3 cellular contexts compared by ENCODE assay signal in genomic region chr7:30032310-30033125, GRCh38.
TF ChIP-seq lines count a peak whose summit lies in the region.

No MANE protein-coding gene starts in this region.

TF ChIP-seq in IMR-90, 13 proteins besides CTCF, POLR2A, EP300 and RAD21:
- TF ChIP-seq, protein P1, sequence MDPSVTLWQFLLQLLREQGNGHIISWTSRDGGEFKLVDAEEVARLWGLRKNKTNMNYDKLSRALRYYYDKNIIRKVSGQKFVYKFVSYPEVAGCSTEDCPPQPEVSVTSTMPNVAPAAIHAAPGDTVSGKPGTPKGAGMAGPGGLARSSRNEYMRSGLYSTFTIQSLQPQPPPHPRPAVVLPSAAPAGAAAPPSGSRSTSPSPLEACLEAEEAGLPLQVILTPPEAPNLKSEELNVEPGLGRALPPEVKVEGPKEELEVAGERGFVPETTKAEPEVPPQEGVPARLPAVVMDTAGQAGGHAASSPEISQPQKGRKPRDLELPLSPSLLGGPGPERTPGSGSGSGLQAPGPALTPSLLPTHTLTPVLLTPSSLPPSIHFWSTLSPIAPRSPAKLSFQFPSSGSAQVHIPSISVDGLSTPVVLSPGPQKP (IDR thresholded peaks at IDR 0.05; ENCODE audit: borderline replicate concordance, low read depth, low read length), result no peak
- TF ChIP-seq BHLHE40 (IDR thresholded peaks at IDR 0.05; ENCODE audit: low read depth, low read length) (no peak), CEBPB (IDR thresholded peaks at IDR 0.05; ENCODE audit: low read depth, low read length) (no peak), RCOR1 (IDR thresholded peaks at IDR 0.05; ENCODE audit: insufficient replicate concordance, low read length) (no peak), USF2 (IDR thresholded peaks at IDR 0.05; ENCODE audit: low read depth, low read length) (no peak), MXI1 (IDR thresholded peaks at IDR 0.05; ENCODE audit: borderline replicate concordance, low read depth, low read length) (no peak), NFE2L2 (IDR thresholded peaks at IDR 0.05; ENCODE audit: low read depth, low read length) (no peak), MAFK (IDR thresholded peaks at IDR 0.05; ENCODE audit: low read depth, low read length) (no peak), FOS (IDR thresholded peaks at IDR 0.05; ENCODE audit: low read depth, low read length) (no peak), MAZ (IDR thresholded peaks at IDR 0.05; ENCODE audit: borderline replicate concordance, low read depth, low read length) (no peak), SMC3 (IDR thresholded peaks at IDR 0.05; ENCODE audit: low read depth, low read length) (no peak), CHD1 (IDR thresholded peaks at IDR 0.05; ENCODE audit: low read depth, low read length) (no peak), RFX5 (IDR thresholded peaks at IDR 0.05; ENCODE audit: low read depth, low read length) (no peak)

TF ChIP-seq in GM12878, 131 proteins besides CTCF, POLR2A, EP300 and RAD21:
- TF ChIP-seq, protein P2, sequence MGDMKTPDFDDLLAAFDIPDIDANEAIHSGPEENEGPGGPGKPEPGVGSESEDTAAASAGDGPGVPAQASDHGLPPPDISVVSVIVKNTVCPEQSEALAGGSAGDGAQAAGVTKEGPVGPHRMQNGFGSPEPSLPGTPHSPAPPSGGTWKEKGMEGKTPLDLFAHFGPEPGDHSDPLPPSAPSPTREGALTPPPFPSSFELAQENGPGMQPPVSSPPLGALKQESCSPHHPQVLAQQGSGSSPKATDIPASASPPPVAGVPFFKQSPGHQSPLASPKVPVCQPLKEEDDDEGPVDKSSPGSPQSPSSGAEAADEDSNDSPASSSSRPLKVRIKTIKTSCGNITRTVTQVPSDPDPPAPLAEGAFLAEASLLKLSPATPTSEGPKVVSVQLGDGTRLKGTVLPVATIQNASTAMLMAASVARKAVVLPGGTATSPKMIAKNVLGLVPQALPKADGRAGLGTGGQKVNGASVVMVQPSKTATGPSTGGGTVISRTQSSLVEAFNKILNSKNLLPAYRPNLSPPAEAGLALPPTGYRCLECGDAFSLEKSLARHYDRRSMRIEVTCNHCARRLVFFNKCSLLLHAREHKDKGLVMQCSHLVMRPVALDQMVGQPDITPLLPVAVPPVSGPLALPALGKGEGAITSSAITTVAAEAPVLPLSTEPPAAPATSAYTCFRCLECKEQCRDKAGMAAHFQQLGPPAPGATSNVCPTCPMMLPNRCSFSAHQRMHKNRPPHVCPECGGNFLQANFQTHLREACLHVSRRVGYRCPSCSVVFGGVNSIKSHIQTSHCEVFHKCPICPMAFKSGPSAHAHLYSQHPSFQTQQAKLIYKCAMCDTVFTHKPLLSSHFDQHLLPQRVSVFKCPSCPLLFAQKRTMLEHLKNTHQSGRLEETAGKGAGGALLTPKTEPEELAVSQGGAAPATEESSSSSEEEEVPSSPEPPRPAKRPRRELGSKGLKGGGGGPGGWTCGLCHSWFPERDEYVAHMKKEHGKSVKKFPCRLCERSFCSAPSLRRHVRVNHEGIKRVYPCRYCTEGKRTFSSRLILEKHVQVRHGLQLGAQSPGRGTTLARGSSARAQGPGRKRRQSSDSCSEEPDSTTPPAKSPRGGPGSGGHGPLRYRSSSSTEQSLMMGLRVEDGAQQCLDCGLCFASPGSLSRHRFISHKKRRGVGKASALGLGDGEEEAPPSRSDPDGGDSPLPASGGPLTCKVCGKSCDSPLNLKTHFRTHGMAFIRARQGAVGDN (IDR thresholded peaks at IDR 0.05), result no peak
- TF ChIP-seq CEBPZ (IDR thresholded peaks at IDR 0.05; ENCODE audit: low read depth, low read length) (no peak), SPI1 (IDR thresholded peaks at IDR 0.05; ENCODE audit: borderline replicate concordance, insufficient read depth, low read depth, low read length) (no peak), LARP7 (IDR thresholded peaks at IDR 0.05) (no peak), HDAC6 (IDR thresholded peaks at IDR 0.05; ENCODE audit: unreplicated experiment) (no peak), MTA2 (IDR thresholded peaks at IDR 0.05; ENCODE audit: low read depth) (no peak), YY1 (IDR thresholded peaks at IDR 0.05; ENCODE audit: low read depth, low read length) (no peak), RELA (IDR thresholded peaks at IDR 0.05; ENCODE audit: borderline replicate concordance, partially characterized antibody) (no peak), CEBPB (IDR thresholded peaks at IDR 0.05; ENCODE audit: borderline replicate concordance in 1 of 2, low read depth in 2 of 2, low read length in 2 of 2) (no peak), MEF2A (IDR thresholded peaks at IDR 0.05; ENCODE audit: insufficient read depth, low read depth, low read length) (0 out of 2 replicates have a peak, but pooled peaks have one; percentile 53), JUNB (IDR thresholded peaks at IDR 0.05) (peak; percentile 13; the same call in 1 of the 2 replicates)

TF ChIP-seq in neural cell, 6 proteins besides CTCF, POLR2A, EP300 and RAD21:
- TF ChIP-seq MXI1 (conservative IDR thresholded peaks at IDR 0.05; ENCODE audit: poor library complexity, severe bottlenecking) (no peak), TAF1 (IDR thresholded peaks at IDR 0.05; ENCODE audit: low read depth) (no peak), SMC3 (conservative IDR thresholded peaks at IDR 0.05; ENCODE audit: poor library complexity) (no peak), REST (IDR thresholded peaks at IDR 0.05; ENCODE audit: borderline replicate concordance) (no peak), POLR2AphosphoS5 (IDR thresholded peaks at IDR 0.05) (no peak), EZH2 (IDR thresholded peaks at IDR 0.05; ENCODE audit: borderline replicate concordance, insufficient read depth, low read length, poor library complexity, severe bottlenecking) (no peak)
